ENCODE assay signal across 22 cellular contexts in genomic region chr1:22315315-22316078, GRCh38.
"Had no signal": no experiment of that assay in that cellular context is flagged by ENCODE, and none has a peak within 500 bp of the region (broad histone marks: within the 10 kb centered on the region; RNA-seq: fewer than 3 reads in every experiment).

No MANE protein-coding gene starts in this region.

- H3K36me3 ChIP-seq: brain microvascular endothelial cell, heart left ventricle, right lobe of liver, transverse colon had no signal

- H3K27ac Mint-ChIP-seq: activated CD4-positive, alpha-beta memory T cell treated with anti-CD3 and anti-CD28 coated beads, Interleukin-2, amount 10 ng/mL, durations not matched to agents 7 days and 5 days; activated CD4-positive, alpha-beta T cell treated with anti-CD3 and anti-CD28 coated beads for 36 hours; activated naive CD8-positive, alpha-beta T cell treated with anti-CD3 and anti-CD28 coated beads, Interleukin-2, amount 10 ng/mL, durations not matched to agents 7 days and 5 days; activated T-cell treated with anti-CD3 and anti-CD28 coated beads, Interleukin-2, amount 50 U/mL, for 72 hours; effector memory CD8-positive, alpha-beta T cell; natural killer cell treated with Interleukin-12 subunit alpha and Interleukin-12 subunit beta and Interleukin-15 and Interleukin-18, amount 100 ng/mL, for 72 hours; T-cell had no signal

- H3K4me1 ChIP-seq: heart left ventricle, psoas muscle, right lobe of liver, transverse colon had no signal

- H3K36me3 Mint-ChIP-seq: activated naive CD8-positive, alpha-beta T cell treated with anti-CD3 and anti-CD28 coated beads, Interleukin-2, amount 10 ng/mL, durations not matched to agents 7 days and 5 days; natural killer cell treated with Interleukin-12 subunit alpha and Interleukin-12 subunit beta and Interleukin-15 and Interleukin-18, amount 100 ng/mL, for 72 hours; T-cell had no signal

- H3K27ac ChIP-seq: brain microvascular endothelial cell, heart left ventricle, psoas muscle, right lobe of liver, transverse colon, VCaP had no signal

- H3K9me3 ChIP-seq: heart left ventricle, psoas muscle, right lobe of liver, transverse colon had no signal

- ATAC-seq: activated CD4-positive, alpha-beta T cell treated with anti-CD3 and anti-CD28 coated beads for 36 hours; activated T-cell treated with anti-CD3 and anti-CD28 coated beads, Interleukin-2, amount 50 U/mL, for 72 hours; effector memory CD8-positive, alpha-beta T cell; heart left ventricle; psoas muscle; right lobe of liver; stimulated activated naive CD8-positive, alpha-beta T cell treated with anti-CD3 and anti-CD28 coated beads, Interleukin-15, Interleukin-2, amounts not matched to agents 100 U/mL and 50 U/mL, for 24 hours; T-cell had no signal

- H3K4me1 Mint-ChIP-seq: activated CD4-positive, alpha-beta memory T cell treated with anti-CD3 and anti-CD28 coated beads, Interleukin-2, amount 10 ng/mL, durations not matched to agents 7 days and 5 days; activated CD4-positive, alpha-beta T cell treated with anti-CD3 and anti-CD28 coated beads for 36 hours; activated naive CD8-positive, alpha-beta T cell treated with anti-CD3 and anti-CD28 coated beads, Interleukin-2, amount 10 ng/mL, durations not matched to agents 7 days and 5 days; T-cell had no signal

- H3K4me3 ChIP-seq: heart left ventricle, psoas muscle, right lobe of liver, smooth muscle cell, transverse colon had no signal

- H3K4me2 ChIP-seq: smooth muscle cell had no signal

- H3K9me3 Mint-ChIP-seq: activated CD4-positive, alpha-beta memory T cell treated with anti-CD3 and anti-CD28 coated beads, Interleukin-2, amount 10 ng/mL, durations not matched to agents 7 days and 5 days; activated naive CD8-positive, alpha-beta T cell treated with anti-CD3 and anti-CD28 coated beads, Interleukin-2, amount 10 ng/mL, durations not matched to agents 7 days and 5 days; activated T-cell treated with anti-CD3 and anti-CD28 coated beads, Interleukin-2, amount 50 U/mL, for 72 hours; effector memory CD8-positive, alpha-beta T cell; natural killer cell treated with Interleukin-12 subunit alpha and Interleukin-12 subunit beta and Interleukin-15 and Interleukin-18, amount 100 ng/mL, for 72 hours; T-cell had no signal

- DNase-seq: activated CD4-positive, alpha-beta memory T cell treated with anti-CD3 and anti-CD28 coated beads, Interleukin-2, amount 10 ng/mL, durations not matched to agents 7 days and 5 days; activated CD4-positive, alpha-beta T cell treated with anti-CD3 and anti-CD28 coated beads for 36 hours; activated gamma-delta T cell treated with Interleukin-2 at 50 U/mL for 16 hours; activated naive CD8-positive, alpha-beta T cell treated with anti-CD3 and anti-CD28 coated beads, Interleukin-2, amount 10 ng/mL, durations not matched to agents 7 days and 5 days; activated T-cell treated with anti-CD3 and anti-CD28 coated beads, Interleukin-2, amount 50 U/mL, for 72 hours; anterior cingulate cortex; brain microvascular endothelial cell; cerebellar nuclear complex; effector memory CD8-positive, alpha-beta T cell; foreskin melanocyte; heart left ventricle; mesendoderm; occipital lobe; psoas muscle; stimulated activated naive CD8-positive, alpha-beta T cell treated with anti-CD3 and anti-CD28 coated beads, Interleukin-15, Interleukin-2, amounts not matched to agents 100 U/mL and 50 U/mL, for 24 hours; T-cell; T1000; transverse colon had no signal

- H3K4me3 Mint-ChIP-seq: activated CD4-positive, alpha-beta memory T cell treated with anti-CD3 and anti-CD28 coated beads, Interleukin-2, amount 10 ng/mL, durations not matched to agents 7 days and 5 days; activated CD4-positive, alpha-beta T cell treated with anti-CD3 and anti-CD28 coated beads for 36 hours; activated naive CD8-positive, alpha-beta T cell treated with anti-CD3 and anti-CD28 coated beads, Interleukin-2, amount 10 ng/mL, durations not matched to agents 7 days and 5 days; activated T-cell treated with anti-CD3 and anti-CD28 coated beads, Interleukin-2, amount 50 U/mL, for 72 hours; effector memory CD8-positive, alpha-beta T cell; natural killer cell treated with Interleukin-12 subunit alpha and Interleukin-12 subunit beta and Interleukin-15 and Interleukin-18, amount 100 ng/mL, for 72 hours; T-cell had no signal
